Comparison of ENCODE assay signal across 14 cellular contexts in genomic region chr17:20300399-20301037, GRCh38.
A peak's percentile ranks its signal among the peaks of the same experiment; 100 is the strongest.
DNase-seq lines count a peak whose midpoint lies in the region; ATAC-seq, FAIRE-seq and TF ChIP-seq lines count a peak whose summit lies in the region.
"Had no signal": no experiment of that assay in that cellular context is flagged by ENCODE, and none has a peak within 500 bp of the region (broad histone marks: within the 10 kb centered on the region; RNA-seq: fewer than 3 reads in every experiment).

No MANE protein-coding gene starts in this region.

- CTCF ChIA-PET in WTC11 (lab: Charles Lee), result no interaction called here

- peak overlapping the region; percentile 80 for H3K27ac Mint-ChIP-seq in WTC11
- no peak overlapping the region for H3K27ac Mint-ChIP-seq in activated T-helper 17 cell treated with anti-CD3 and anti-CD28 coated beads, Interleukin-2, amount 50 U/mL, for 72 hours
- H3K27ac Mint-ChIP-seq: CD8-positive, alpha-beta T cell; T-cell had no signal

- peak overlapping the region; percentile 27 for H3K9ac ChIP-seq in rectal smooth muscle tissue (ENCODE audit: low read length)

- in situ Hi-C loops in gastrocnemius medialis (cut with MboI; ENCODE audit: low sequenced_read_pairs in 4 of 4), result loop anchor here in 3 of 4 donors (25.0 kb wide), 2 partner anchors 88 to 313 kb away; partner anchors contain the start of gene AKAP10 (in 2 of the 3)

- H3K4me3 Mint-ChIP-seq in WTC11, result no peak overlapping the region
- no peak overlapping the region for H3K4me3 Mint-ChIP-seq in activated T-helper 17 cell treated with anti-CD3 and anti-CD28 coated beads, Interleukin-2, amount 50 U/mL, for 72 hours
- H3K4me3 Mint-ChIP-seq: CD8-positive, alpha-beta T cell; naive B cell; T-cell had no signal

- H3K27ac ChIP-seq in rectal smooth muscle tissue (ENCODE audit: low read depth, low read length) (peak overlapping the region; percentile 85), gastrocnemius medialis (no peak overlapping the region)

- TF ChIP-seq POLR2A in gastrocnemius medialis (IDR thresholded peaks at IDR 0.05) (no peak), GM12891 (IDR thresholded peaks at IDR 0.05; ENCODE audit: low read depth, low read length) (no peak)

- TF ChIP-seq CTCF in WTC11 (IDR thresholded peaks at IDR 0.05) (no peak), gastrocnemius medialis (IDR thresholded peaks at IDR 0.05 in 4 of 5, conservative IDR thresholded peaks at IDR 0.05 in 1 of 5) (no peak)

- no peaks in the 10 kb centered on the region for H3K9me3 ChIP-seq in gastrocnemius medialis

- H3K4me3 ChIP-seq in rectal smooth muscle tissue (ENCODE audit: low read length), result peak overlapping the region; percentile 11
- H3K4me3 ChIP-seq in gastrocnemius medialis, result no peak overlapping the region

- peaks cover 5% of the 10 kb centered on the region; the same call in 1 of the 2 replicates for H3K9me3 Mint-ChIP-seq in WTC11
- peaks cover 4% of the 10 kb centered on the region for H3K9me3 Mint-ChIP-seq in activated T-helper 17 cell treated with anti-CD3 and anti-CD28 coated beads, Interleukin-2, amount 50 U/mL, for 72 hours
- H3K9me3 Mint-ChIP-seq: CD8-positive, alpha-beta T cell had no signal

- peaks cover 2% of the 10 kb centered on the region for H3K36me3 ChIP-seq in rectal smooth muscle tissue (ENCODE audit: control insufficient read depth, insufficient read depth, low read length)
- H3K36me3 ChIP-seq in gastrocnemius medialis, result no peaks in the 10 kb centered on the region

- DNase-seq in Ammon's horn (ENCODE audit: low spot score) (peak; percentile 77), WTC11 (ENCODE audit: low spot score) (no peak), hepatic stellate cell (ENCODE audit: low spot score) (peak; percentile 78), gastrocnemius medialis (no peak), OCI-M1 (lab: John Stamatoyannopoulos, UW) (no peak), GM12891 (ENCODE audit: insufficient read length, low spot score) (no peak)
- DNase-seq: activated CD8-positive, alpha-beta memory T cell treated with anti-CD3 and anti-CD28 coated beads for 24 hours; CD8-positive, alpha-beta T cell; naive B cell; NCI-H526 treated with DMSO at 0.1 percent for 48 hours; stimulated activated CD4-positive, alpha-beta T cell treated with anti-CD3 and anti-CD28 coated beads, Interleukin-4, amount 100 ng/mL, for 4 hours; T-cell had no signal

- intact Hi-C loops in gastrocnemius medialis (cut with DNase I; ENCODE audit: low total_unique reads), result no loop called here

- FAIRE-seq in GM12891 (lab: Jason Lieb, UNC), result no peak

- H3K4me1 Mint-ChIP-seq in WTC11, result no peaks in the 10 kb centered on the region
- H3K4me1 Mint-ChIP-seq in activated T-helper 17 cell treated with anti-CD3 and anti-CD28 coated beads, Interleukin-2, amount 50 U/mL, for 72 hours, result no peaks in the 10 kb centered on the region
- H3K4me1 Mint-ChIP-seq: naive B cell had no signal

- ATAC-seq in WTC11 (no peak), gastrocnemius medialis (no peak)
- no peak for ATAC-seq in activated T-helper 17 cell treated with anti-CD3 and anti-CD28 coated beads, Interleukin-2, amount 50 U/mL, for 72 hours (replicated peaks)
- ATAC-seq: CD8-positive, alpha-beta T cell; T-cell had no signal

- H3K27me3 ChIP-seq in rectal smooth muscle tissue (ENCODE audit: control insufficient read depth, insufficient read depth, low read length) (no peaks in the 10 kb centered on the region), gastrocnemius medialis (no peaks in the 10 kb centered on the region)

- POLR2A ChIA-PET in WTC11 (lab: Charles Lee), result no interaction called here

- H3K36me3 Mint-ChIP-seq in WTC11, result peaks cover 35% of the 10 kb centered on the region
- H3K36me3 Mint-ChIP-seq in activated T-helper 17 cell treated with anti-CD3 and anti-CD28 coated beads, Interleukin-2, amount 50 U/mL, for 72 hours (ENCODE audit: low read depth), result no peaks in the 10 kb centered on the region
- H3K36me3 Mint-ChIP-seq: CD8-positive, alpha-beta T cell had no signal

- H3K4me1 ChIP-seq in rectal smooth muscle tissue (ENCODE audit: control insufficient read depth, insufficient read depth, low read length) (peaks cover 30% of the 10 kb centered on the region), gastrocnemius medialis (no peaks in the 10 kb centered on the region)

- peaks cover 2% of the 10 kb centered on the region; the same call in 1 of the 2 replicates for H3K27me3 Mint-ChIP-seq in WTC11 (ENCODE audit: low read depth)
- no peaks in the 10 kb centered on the region for H3K27me3 Mint-ChIP-seq in activated T-helper 17 cell treated with anti-CD3 and anti-CD28 coated beads, Interleukin-2, amount 50 U/mL, for 72 hours
- H3K27me3 Mint-ChIP-seq: naive B cell, T-cell had no signal

TF ChIP-seq in WTC11, 78 proteins besides CTCF, POLR2A, EP300 and RAD21 (continues in another document):
- TF ChIP-seq MLX (CRISPR knock-in tag; IDR thresholded peaks at IDR 0.05), result no peak
- TF ChIP-seq PREB (CRISPR knock-in tag; IDR thresholded peaks at IDR 0.05; ENCODE audit: borderline replicate concordance), result no peak
- TF ChIP-seq ESRRA (CRISPR knock-in tag; IDR thresholded peaks at IDR 0.05; ENCODE audit: borderline replicate concordance), result no peak
- TF ChIP-seq NFATC4 (CRISPR knock-in tag; IDR thresholded peaks at IDR 0.05), result no peak
- TF ChIP-seq KAT7 (CRISPR knock-in tag; IDR thresholded peaks at IDR 0.05; ENCODE audit: borderline replicate concordance), result no peak
- no peak for TF ChIP-seq E2F4 (CRISPR knock-in tag; IDR thresholded peaks at IDR 0.05; ENCODE audit: borderline replicate concordance, low read depth)

TF ChIP-seq in GM12891, 5 proteins besides CTCF, POLR2A, EP300 and RAD21:
- no peak for TF ChIP-seq PAX5 (IDR thresholded peaks at IDR 0.05; ENCODE audit: insufficient read depth, low read length, severe bottlenecking)
- TF ChIP-seq SPI1 (IDR thresholded peaks at IDR 0.05; ENCODE audit: low read depth, low read length), result no peak
- TF ChIP-seq TAF1 (IDR thresholded peaks at IDR 0.05; ENCODE audit: low read depth, low read length), result no peak
- no peak for TF ChIP-seq POU2F2 (IDR thresholded peaks at IDR 0.05; ENCODE audit: low read depth, low read length)
- TF ChIP-seq POLR2AphosphoS5 (IDR thresholded peaks at IDR 0.05; ENCODE audit: low read depth, low read length), result no peak

Comparison
In these comparisons a context has a peak if more than half of its experiments do, and no peak if none do; other contexts are left out.
1. DNase-seq: peak in Ammon's horn (single experiment) and hepatic stellate cell (single experiment); none in WTC11 (single experiment), gastrocnemius medialis (0 of 2), OCI-M1 (single experiment) and GM12891 (single experiment).